20 cellular contexts compared by ENCODE assay signal in genomic region chr1:84870591-84870990, GRCh38. TPM values are rescaled to one million over a fixed set of nuclear protein-coding genes. Genes with fewer than 3 reads are reported as not detected.
"Had no signal": no experiment of that assay in that cellular context is flagged by ENCODE, and none has a peak within 500 bp of the region (broad histone marks: within the 10 kb centered on the region; RNA-seq: fewer than 3 reads in every experiment).

No MANE protein-coding gene starts in this region.

- ATAC-seq: left colon; naive thymus-derived CD4-positive, alpha-beta T cell; psoas muscle had no signal

- H3K4me1 ChIP-seq: psoas muscle, sigmoid colon, stomach had no signal

- H3K27ac ChIP-seq: dorsolateral prefrontal cortex, neutrophil, psoas muscle, sigmoid colon, stomach had no signal

- H3K9me3 ChIP-seq: neutrophil, psoas muscle, sigmoid colon, stomach had no signal

- DNase-seq: cortex of kidney; dorsolateral prefrontal cortex; effector CD8-positive, alpha-beta T cell; immature natural killer cell; kidney; left colon; mammary epithelial cell; naive thymus-derived CD4-positive, alpha-beta T cell; psoas muscle; retina; sigmoid colon; small intestine; stimulated activated CD4-positive, alpha-beta T cell treated with anti-CD3 and anti-CD28 coated beads, Interleukin-12 subunit alpha, Interleukin-12 subunit beta, amount 100 ng/mL, for 4 hours; stimulated activated naive CD4-positive, alpha-beta T cell; stomach; substantia nigra had no signal

- H3K27me3 ChIP-seq: sigmoid colon, stomach had no signal

- H3K4me3 ChIP-seq: dorsolateral prefrontal cortex, psoas muscle, sigmoid colon, stomach had no signal

- H3K36me3 ChIP-seq: neutrophil, sigmoid colon, stomach had no signal

RNA-seq across cellular contexts. Expression of gene LPAR3, which starts 22.4 kb away (rescaled TPM):
- total RNA-seq: mesenteric fat pad, osteoblast, sigmoid colon had no signal
- polyA plus RNA-seq: neural cell had no signal
